Comparison of ENCODE assay signal across 8 cellular contexts in genomic region chr1:19596719-19597462, GRCh38. TPM values are rescaled to one million over a fixed set of nuclear protein-coding genes. Genes with fewer than 3 reads are reported as not detected.
DNase-seq lines count a peak whose midpoint lies in the region; ATAC-seq and TF ChIP-seq lines count a peak whose summit lies in the region.

No MANE protein-coding gene starts in this region.

- peak in 1 of 2 donors; percentile 77 for TF ChIP-seq POLR2A in suprapubic skin (IDR thresholded peaks at IDR 0.05)

- TF ChIP-seq CTCF in GM10248 (IDR thresholded peaks at IDR 0.05; ENCODE audit: control extremely low read depth, extremely low read depth, low read depth, missing control alignments), result no peak
- TF ChIP-seq CTCF in SK-N-SH (IDR thresholded peaks at IDR 0.05), result no peak
- TF ChIP-seq CTCF in suprapubic skin (IDR thresholded peaks at IDR 0.05), result no peak

- H3K27ac ChIP-seq in SK-N-SH (ENCODE audit: low read depth in 2 of 2, low read length in 1 of 2), result peak overlapping the region; percentile 76 to 87
- H3K27ac ChIP-seq in suprapubic skin, result peak overlapping the region; percentile 97

- TF ChIP-seq EP300 in SK-N-SH (IDR thresholded peaks at IDR 0.05; ENCODE audit: borderline replicate concordance in 1 of 2, low read depth in 1 of 2, low read length in 1 of 2) (no peak), suprapubic skin (IDR thresholded peaks at IDR 0.05) (no peak)

- 0% methylated on average over 25 of the region's 60 CpGs for WGBS in SK-N-SH (ENCODE audit: low lambda C conversion rate)
- WGBS in suprapubic skin, result under 1% methylated on average over 31 of the region's 60 CpGs

- H3K4me2 ChIP-seq in SK-N-SH, result peak overlapping the region; percentile 79

- no peaks in the 10 kb centered on the region for H3K9me3 ChIP-seq in SK-N-SH
- H3K9me3 ChIP-seq in suprapubic skin, result no peaks in the 10 kb centered on the region

- H2AFZ ChIP-seq in SK-N-SH (ENCODE audit: low read depth), result peak overlapping the region; percentile 98

- ATAC-seq in HG02610 (IDR thresholded peaks at IDR 0.05; ENCODE audit: unreplicated experiment), result peak; percentile 83
- ATAC-seq in activated naive CD4-positive, alpha-beta T cell treated with anti-CD3 and anti-CD28 coated beads, Interleukin-2, amount 50 U/mL, for 72 hours, result peak; percentile 89 to 93

- CTCF ChIA-PET in GM10248 (lab: Yijun Ruan, JAX), result interaction anchor here (0.6 to 2.7 kb wide), 7 partner anchors 12 to 205 kb away, joined by 3 to 11 read pairs (median 3); no protein-coding TSS in a partner anchor
- CTCF ChIA-PET in SK-N-SH (lab: Yijun Ruan, JAX), result interaction anchor here (1.3 to 2.4 kb wide), 4 partner anchors 33 to 157 kb away, joined by 4 to 5 read pairs (median 4); no protein-coding TSS in a partner anchor

- no peaks in the 10 kb centered on the region for H3K9me2 ChIP-seq in SK-N-SH

- peak overlapping the region; percentile 77 to 78 for H3K4me3 ChIP-seq in SK-N-SH (ENCODE audit: low read depth in 2 of 2, low read length in 1 of 2)
- H3K4me3 ChIP-seq in suprapubic skin, result peak overlapping the region; percentile 91

- POLR2A ChIA-PET in GM10248 (lab: Yijun Ruan, JAX), result interaction anchor here (0.6 to 1.4 kb wide), 2 partner anchors 120 to 352 kb away, joined by 3 read pairs; no protein-coding TSS in a partner anchor
- POLR2A ChIA-PET in SK-N-SH (lab: Yijun Ruan, JAX), result interaction anchor here (1.0 kb wide), 1 partner anchor 12 kb away, joined by 3 read pairs; no protein-coding TSS in a partner anchor

- TF ChIP-seq RAD21 in SK-N-SH (IDR thresholded peaks at IDR 0.05; ENCODE audit: low read length), result no peak

- H3K9me3 Mint-ChIP-seq in activated naive CD4-positive, alpha-beta T cell treated with anti-CD3 and anti-CD28 coated beads, Interleukin-2, amount 50 U/mL, for 72 hours, result peaks cover 0 to 5% of the 10 kb centered on the region in 2 donors

- H3K36me3 ChIP-seq in SK-N-SH (replicated peaks in 1 of 2; ENCODE audit: control insufficient read depth in 1 of 2, insufficient read depth in 2 of 2, low read length in 1 of 2) (peaks cover 0 to 6% of the 10 kb centered on the region in 2 experiments), suprapubic skin (no peaks in the 10 kb centered on the region)

- peak overlapping the region; percentile 89 for H3K9ac ChIP-seq in SK-N-SH

- H3K4me1 ChIP-seq in SK-N-SH (ENCODE audit: control insufficient read depth in 1 of 2, insufficient read depth in 2 of 2, low read depth in 1 of 2, low read length in 1 of 2), result peaks cover 0 to 7% of the 10 kb centered on the region in 2 experiments; a peak in 1 of 4 replicates
- H3K4me1 ChIP-seq in suprapubic skin, result peaks cover 39% of the 10 kb centered on the region

- H3K36me3 Mint-ChIP-seq in activated naive CD4-positive, alpha-beta T cell treated with anti-CD3 and anti-CD28 coated beads, Interleukin-2, amount 50 U/mL, for 72 hours, result peaks cover 29 to 34% of the 10 kb centered on the region in 2 donors

- no peaks in the 10 kb centered on the region for H3K27me3 ChIP-seq in SK-N-SH (ENCODE audit: insufficient read depth)
- no peaks in the 10 kb centered on the region for H3K27me3 ChIP-seq in suprapubic skin

- DNase-seq in GM10248 (ENCODE audit: extremely low spot score), result peak; percentile 96
- DNase-seq in NCI-H1092 (lab: John Stamatoyannopoulos, UW), result peak; percentile 99
- peak; percentile 95 for DNase-seq in SK-N-SH
- peak; percentile 94 to 100 for DNase-seq in activated naive CD4-positive, alpha-beta T cell treated with anti-CD3 and anti-CD28 coated beads, Interleukin-2, amount 50 U/mL, for 72 hours (ENCODE audit: low spot score in 2 of 2)
- peak; percentile 90 for DNase-seq in glomerular endothelial cell (ENCODE audit: extremely low read depth, low read depth, low spot score)
- peak; percentile 34 to 98 (median 90) for DNase-seq in nucleus accumbens (lab: John Stamatoyannopoulos, UW)
- DNase-seq in suprapubic skin (ENCODE audit: low spot score in 2 of 2), result peak; percentile 99 to 100

- H3F3A ChIP-seq in SK-N-SH (replicated peaks; ENCODE audit: insufficient read depth), result peaks cover 14% of the 10 kb centered on the region

- H3K79me2 ChIP-seq in SK-N-SH (ENCODE audit: insufficient read depth), result peaks cover 51% of the 10 kb centered on the region

- peaks cover 31% of the 10 kb centered on the region for H4K20me1 ChIP-seq in SK-N-SH (ENCODE audit: insufficient read depth)

- H3K27ac Mint-ChIP-seq in activated naive CD4-positive, alpha-beta T cell treated with anti-CD3 and anti-CD28 coated beads, Interleukin-2, amount 50 U/mL, for 72 hours, result peak overlapping the region; percentile 97 to 100

TF ChIP-seq in SK-N-SH, 30 proteins besides CTCF, POLR2A, EP300 and RAD21 (continues in another document):
- TF ChIP-seq PBX3 (IDR thresholded peaks at IDR 0.05) (no peak), USF1 (IDR thresholded peaks at IDR 0.05; ENCODE audit: borderline replicate concordance, low read depth) (no peak), NFIC (IDR thresholded peaks at IDR 0.05; ENCODE audit: borderline replicate concordance) (no peak), MXI1 (IDR thresholded peaks at IDR 0.05; ENCODE audit: low read depth, low read length) (peak; percentile 68), CHD2 (IDR thresholded peaks at IDR 0.05; ENCODE audit: low read length, partially characterized antibody) (peak; percentile 100), MAX (IDR thresholded peaks at IDR 0.05; ENCODE audit: low read depth) (0 out of 2 replicates have a peak, but pooled peaks have one; percentile 11), TCF12 (IDR thresholded peaks at IDR 0.05) (no peak), RCOR1 (IDR thresholded peaks at IDR 0.05; ENCODE audit: low read length) (0 out of 2 replicates have a peak, but pooled peaks have one; percentile 5), YY1 (IDR thresholded peaks at IDR 0.05; ENCODE audit: low read depth) (no peak; the same call in none of the 2 replicates), POLR2AphosphoS5 (IDR thresholded peaks at IDR 0.05; ENCODE audit: low read depth, low read length) (peak; percentile 74), SIN3A (IDR thresholded peaks at IDR 0.05; ENCODE audit: borderline replicate concordance, low read depth, low read length) (peak; percentile 83; the same call in 1 of the 2 replicates), RXRA (IDR thresholded peaks at IDR 0.05; ENCODE audit: borderline replicate concordance, low read depth) (no peak), RFX5 (IDR thresholded peaks at IDR 0.05; ENCODE audit: low read length) (no peak), SMC3 (IDR thresholded peaks at IDR 0.05; ENCODE audit: low read depth, low read length) (no peak), ELF1 (IDR thresholded peaks at IDR 0.05) (peak; percentile 89), ZBTB33 (IDR thresholded peaks at IDR 0.05; ENCODE audit: borderline replicate concordance, low read depth) (peak; percentile 99), TAF1 (IDR thresholded peaks at IDR 0.05; ENCODE audit: borderline replicate concordance, low read depth, low read length) (peak; percentile 80), GABPA (IDR thresholded peaks at IDR 0.05; ENCODE audit: low read depth) (peak; percentile 65), FOXJ3 (CRISPR knock-in tag; IDR thresholded peaks at IDR 0.05) (0 out of 2 replicates have a peak, but pooled peaks have one; percentile 34)

RNA-seq across cellular contexts. Expression of gene NBL1, which starts 47.2 kb away (rescaled TPM):
- polyA plus RNA-seq in SK-N-SH (2012; rRNA removed), result 34.9 and 36.1 TPM in 2 replicates
- polyA plus RNA-seq in SK-N-SH (2012; cell fraction: cytosol; rRNA removed), result 12.3 and 24.5 TPM in 2 replicates
- 18.3 and 24.7 TPM in 2 replicates for polyA plus RNA-seq in SK-N-SH (2012; cell fraction: nucleus; rRNA removed)
- total RNA-seq in activated naive CD4-positive, alpha-beta T cell treated with anti-CD3 and anti-CD28 coated beads, Interleukin-2, amount 50 U/mL, for 72 hours, result 10 to 100 TPM; 16.2 to 24.0 TPM
- total RNA-seq in glomerular endothelial cell, result 66.4 and 72.9 TPM in 2 replicates
- total RNA-seq in suprapubic skin, result 100 to 1,000 TPM; 144 to 197 (median 167) TPM

Comparison
In these comparisons a context has a peak if more than half of its experiments do, and no peak if none do; other contexts are left out.
1. Peak in every context shown above with its lines: DNase-seq, ATAC-seq, H3K4me3 ChIP-seq and H3K27ac ChIP-seq.